In the genomic region with DNA sequence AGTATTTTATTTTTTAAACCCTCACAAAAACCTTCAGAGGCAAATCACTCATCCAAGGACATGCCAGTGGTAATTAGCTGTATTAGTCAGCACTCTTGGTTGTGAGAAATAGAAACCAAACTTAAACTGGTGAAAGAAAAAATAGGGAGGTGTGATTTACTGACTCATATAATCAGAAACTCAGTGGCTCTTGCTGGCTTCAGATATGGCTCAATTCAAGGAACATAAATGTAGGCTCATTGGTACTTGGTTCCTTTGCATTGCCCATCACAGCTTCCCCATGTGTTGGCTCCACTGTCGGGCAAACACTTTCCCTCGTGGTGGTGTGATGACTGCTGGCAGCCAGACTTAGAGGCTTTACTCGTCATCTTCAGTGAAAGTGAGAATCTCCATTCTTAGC, we compare ENCODE assay signal across 12 cellular contexts.
DNase-seq lines count a peak whose midpoint lies in the region; ATAC-seq, FAIRE-seq and TF ChIP-seq lines count a peak whose summit lies in the region.
"Had no signal": no experiment of that assay in that cellular context is flagged by ENCODE, and none has a peak within 500 bp of the region (broad histone marks: within the 10 kb centered on the region; RNA-seq: fewer than 3 reads in every experiment).

No MANE protein-coding gene starts in this region.

- FAIRE-seq in astrocyte (lab: Jason Lieb, UNC), result no peak

- H3K27ac ChIP-seq in astrocyte (ENCODE audit: low read depth, low read length) (no peak overlapping the region), trophoblast cell (ENCODE audit: low read depth, low read length) (peak overlapping the region; percentile 21)
- H3K27ac ChIP-seq: brain microvascular endothelial cell had no signal

- H3K36me3 Mint-ChIP-seq in astrocyte (ENCODE audit: low read depth, unreplicated experiment), result no peaks in the 10 kb centered on the region

- H4K8ac ChIP-seq in trophoblast cell (ENCODE audit: low read depth, low read length), result no peak overlapping the region

- no peak overlapping the region for H3K4me3 Mint-ChIP-seq in astrocyte (ENCODE audit: unreplicated experiment)

- H3K36me3 ChIP-seq in astrocyte (ENCODE audit: insufficient read depth, low read length) (no peaks in the 10 kb centered on the region), trophoblast cell (ENCODE audit: control insufficient read depth in 1 of 2, insufficient read depth in 2 of 2, low read length in 2 of 2) (no peaks in the 10 kb centered on the region), H7 (replicated peaks; ENCODE audit: control insufficient read depth, insufficient read depth, low read length) (no peaks in the 10 kb centered on the region)
- H3K36me3 ChIP-seq: brain microvascular endothelial cell had no signal

- H3K4me1 ChIP-seq in astrocyte (ENCODE audit: insufficient read depth, low read length) (no peaks in the 10 kb centered on the region), trophoblast cell (ENCODE audit: control insufficient read depth in 1 of 2, insufficient read depth in 2 of 2, low read length in 2 of 2) (peaks cover 0 to 6% of the 10 kb centered on the region in 2 experiments)

- no peak overlapping the region for H4K91ac ChIP-seq in trophoblast cell (ENCODE audit: low read depth, low read length)

- H3K4me1 Mint-ChIP-seq in astrocyte (ENCODE audit: low read depth, unreplicated experiment), result peaks cover 23% of the 10 kb centered on the region

- H3K14ac ChIP-seq in trophoblast cell (ENCODE audit: low read length), result no peak overlapping the region

- no peak overlapping the region for H4K12ac ChIP-seq in trophoblast cell (ENCODE audit: low read depth, low read length)

- peak overlapping the region; percentile 11 for H2BK12ac ChIP-seq in trophoblast cell (ENCODE audit: low read length)

- no peak overlapping the region for H2BK5ac ChIP-seq in trophoblast cell (ENCODE audit: low read depth, low read length, poor library complexity)

- no peak for TF ChIP-seq CTCF in astrocyte (IDR thresholded peaks at IDR 0.05; ENCODE audit: insufficient read depth, low read depth, low read length)

- no peak overlapping the region for H3K4ac ChIP-seq in trophoblast cell (ENCODE audit: low read depth, low read length)

- no peaks in the 10 kb centered on the region for H3K79me2 ChIP-seq in astrocyte (ENCODE audit: insufficient read depth, low read length)
- H3K79me2 ChIP-seq in trophoblast cell (ENCODE audit: control insufficient read depth, insufficient read depth, low read length, poor library complexity), result no peaks in the 10 kb centered on the region

- H3K9ac ChIP-seq in astrocyte (ENCODE audit: low read length), result no peak overlapping the region
- H3K9ac ChIP-seq in trophoblast cell (ENCODE audit: low read length), result no peak overlapping the region

- no peak overlapping the region for H2AK5ac ChIP-seq in trophoblast cell (ENCODE audit: low read length)

- H3K79me1 ChIP-seq in trophoblast cell (ENCODE audit: low read length), result peaks cover 2% of the 10 kb centered on the region

- no peaks in the 10 kb centered on the region for H3K9me3 Mint-ChIP-seq in astrocyte (ENCODE audit: unreplicated experiment)

- H3K27me3 ChIP-seq in astrocyte (ENCODE audit: insufficient read depth, low read length) (no peaks in the 10 kb centered on the region), trophoblast cell (ENCODE audit: insufficient read depth, low read length) (no peaks in the 10 kb centered on the region), H7 (ENCODE audit: control insufficient read depth, insufficient read depth, low read length) (no peaks in the 10 kb centered on the region)
- H3K27me3 ChIP-seq: brain microvascular endothelial cell had no signal

- no peak overlapping the region for H3K23ac ChIP-seq in trophoblast cell (ENCODE audit: low read length)

- no peaks in the 10 kb centered on the region for H4K20me1 ChIP-seq in astrocyte (ENCODE audit: insufficient read depth, low read length)

- ATAC-seq in GM18870 (IDR thresholded peaks at IDR 0.05; ENCODE audit: unreplicated experiment), result peak; percentile 80
- peak; percentile 64 for ATAC-seq in HG03064 (IDR thresholded peaks at IDR 0.05; ENCODE audit: low read depth, unreplicated experiment)
- no peak for ATAC-seq in HG02870 (IDR thresholded peaks at IDR 0.05; ENCODE audit: unreplicated experiment)

- H3K4me2 ChIP-seq in astrocyte (ENCODE audit: low read length) (peak overlapping the region; percentile 7), trophoblast cell (ENCODE audit: low read length) (no peak overlapping the region)

- DNase-seq in astrocyte (ENCODE audit: low read depth) (peak; percentile 65), trophoblast cell (no peak), HK-2 (ENCODE audit: unreplicated experiment) (no peak), H7 (no peak)
- DNase-seq in activated CD4-positive, alpha-beta T cell treated with anti-CD3 and anti-CD28 coated beads, Interleukin-2, amount 50 U/mL, for 48 hours, result no peak
- DNase-seq: activated CD8-positive, alpha-beta memory T cell treated with anti-CD3 and anti-CD28 coated beads, Interleukin-2, amount 50 U/mL, for 4 hours; brain microvascular endothelial cell; NCI-H1105 had no signal

- WGBS in trophoblast cell (ENCODE audit: extremely low coverage, insufficient coverage, insufficient read length), result no CpG with 5 or more reads among the region's 3 CpGs

- H3K9me3 ChIP-seq in astrocyte (ENCODE audit: insufficient read depth, low read depth, low read length), result no peaks in the 10 kb centered on the region
- H3K9me3 ChIP-seq in trophoblast cell (ENCODE audit: insufficient read depth, low read depth, low read length), result no peaks in the 10 kb centered on the region

- no peaks in the 10 kb centered on the region for H3K27me3 Mint-ChIP-seq in astrocyte (ENCODE audit: low read depth, unreplicated experiment)

- H3K27ac Mint-ChIP-seq in astrocyte (ENCODE audit: unreplicated experiment), result peak overlapping the region; percentile 87

- H3K18ac ChIP-seq in trophoblast cell (ENCODE audit: low read length), result no peak overlapping the region

- no peak overlapping the region for H2BK120ac ChIP-seq in trophoblast cell (ENCODE audit: insufficient read depth, low read length, poor library complexity)

- no peak overlapping the region for H3K4me3 ChIP-seq in astrocyte (ENCODE audit: insufficient read depth, low read depth, low read length)
- H3K4me3 ChIP-seq in trophoblast cell (ENCODE audit: low read depth, low read length), result no peak overlapping the region
- no peak overlapping the region for H3K4me3 ChIP-seq in H7 (ENCODE audit: insufficient read depth, low read depth, low read length)
- H3K4me3 ChIP-seq: lung had no signal

- H2AFZ ChIP-seq in astrocyte (ENCODE audit: low read depth, low read length), result no peak overlapping the region
- H2AFZ ChIP-seq in trophoblast cell (ENCODE audit: insufficient read depth, low read length, poor library complexity), result no peak overlapping the region
